In genomic region chr12:56766535-56766934, GRCh38 we compare ENCODE assay signal across 12 cellular contexts. TPM values are rescaled to one million over a fixed set of nuclear protein-coding genes. Genes with fewer than 3 reads are reported as not detected.
A peak's percentile ranks its signal among the peaks of the same experiment; 100 is the strongest.
DNase-seq lines count a peak whose midpoint lies in the region; ATAC-seq and TF ChIP-seq lines count a peak whose summit lies in the region.
"Had no signal": no experiment of that assay in that cellular context is flagged by ENCODE, and none has a peak within 500 bp of the region (broad histone marks: within the 10 kb centered on the region; RNA-seq: fewer than 3 reads in every experiment).

No MANE protein-coding gene starts in this region.

- CTCF ChIA-PET in A673 (lab: Charles Lee), result interaction anchor here (0.6 kb wide), 1 partner anchor 9 kb away, joined by 14 read pairs; no protein-coding TSS in a partner anchor
- CTCF ChIA-PET in activated CD8-positive, alpha-beta T cell treated with anti-CD3 and anti-CD28 coated beads, Interleukin-2, amount 10 ng/mL, durations not matched to agents 7 days and 5 days (lab: Charles Lee), result interaction anchor here (1.3 kb wide), 1 partner anchor 8 kb away, joined by 5 read pairs; no protein-coding TSS in a partner anchor

- H3K4me3 Mint-ChIP-seq in CD14-positive monocyte (peak overlapping the region in 1 of 2 donors; percentile 62), natural killer cell (no peak overlapping the region)
- H3K4me3 Mint-ChIP-seq in activated CD8-positive, alpha-beta T cell treated with anti-CD3 and anti-CD28 coated beads, Interleukin-2, amount 10 ng/mL, durations not matched to agents 7 days and 5 days, result no peak overlapping the region

- H3K27me3 ChIP-seq in MM.1S (replicated peaks; ENCODE audit: insufficient read depth, low read length) (no peaks in the 10 kb centered on the region), A673 (replicated peaks; ENCODE audit: insufficient read depth, low read depth, low read length, poor library complexity) (no peaks in the 10 kb centered on the region)
- H3K27me3 ChIP-seq: gastroesophageal sphincter, pancreas, stomach had no signal

- H3K9me2 ChIP-seq in MM.1S (replicated peaks; ENCODE audit: insufficient read depth, low read length), result no peaks in the 10 kb centered on the region

- no peak overlapping the region for H3K27ac ChIP-seq in MM.1S (ENCODE audit: low read length)
- no peak overlapping the region for H3K27ac ChIP-seq in A673 (ENCODE audit: low read depth, low read length, poor library complexity, severe bottlenecking)
- H3K27ac ChIP-seq: gastroesophageal sphincter, pancreas, stomach had no signal

- H3K79me2 ChIP-seq in MM.1S (ENCODE audit: low read length), result no peaks in the 10 kb centered on the region

- intact Hi-C loops in CD14-positive monocyte (cut with micrococcal nuclease), result no loop called here
- intact Hi-C loops in A673 (cut with micrococcal nuclease; ENCODE audit: unreplicated experiment), result no loop called here
- intact Hi-C loops in natural killer cell (cut with micrococcal nuclease), result no loop called here

- H3K27ac Mint-ChIP-seq in CD14-positive monocyte, result peak overlapping the region; percentile 25 to 83 (median 73)
- H3K27ac Mint-ChIP-seq in activated CD8-positive, alpha-beta T cell treated with anti-CD3 and anti-CD28 coated beads, Interleukin-2, amount 10 ng/mL, durations not matched to agents 7 days and 5 days, result no peak overlapping the region
- H3K27ac Mint-ChIP-seq in natural killer cell, result no peak overlapping the region

- H3K4me1 Mint-ChIP-seq in CD14-positive monocyte, result peaks cover 18% of the 10 kb centered on the region
- H3K4me1 Mint-ChIP-seq in activated CD8-positive, alpha-beta T cell treated with anti-CD3 and anti-CD28 coated beads, Interleukin-2, amount 10 ng/mL, durations not matched to agents 7 days and 5 days (ENCODE audit: low read depth), result no peaks in the 10 kb centered on the region
- H3K4me1 Mint-ChIP-seq in natural killer cell, result no peaks in the 10 kb centered on the region

- H3K4me2 ChIP-seq in MM.1S (ENCODE audit: low read depth, low read length), result no peak overlapping the region

- H3K36me3 Mint-ChIP-seq in CD14-positive monocyte (no peaks in the 10 kb centered on the region), natural killer cell (no peaks in the 10 kb centered on the region)
- no peaks in the 10 kb centered on the region for H3K36me3 Mint-ChIP-seq in activated CD8-positive, alpha-beta T cell treated with anti-CD3 and anti-CD28 coated beads, Interleukin-2, amount 10 ng/mL, durations not matched to agents 7 days and 5 days (ENCODE audit: low read depth)

- no peaks in the 10 kb centered on the region for H3K9me3 ChIP-seq in MM.1S (replicated peaks; ENCODE audit: insufficient read depth, low read length)
- H3K9me3 ChIP-seq in A673 (ENCODE audit: low read depth, low read length, poor library complexity, severe bottlenecking), result no peaks in the 10 kb centered on the region
- H3K9me3 ChIP-seq: gastroesophageal sphincter, pancreas, stomach had no signal

- H3K9me3 Mint-ChIP-seq in CD14-positive monocyte, result peaks cover 0 to 2% (median 0%) of the 10 kb centered on the region in 7 donors
- H3K9me3 Mint-ChIP-seq in activated CD8-positive, alpha-beta T cell treated with anti-CD3 and anti-CD28 coated beads, Interleukin-2, amount 10 ng/mL, durations not matched to agents 7 days and 5 days (ENCODE audit: insufficient read depth), result no peaks in the 10 kb centered on the region
- no peaks in the 10 kb centered on the region for H3K9me3 Mint-ChIP-seq in natural killer cell

- DNase-seq in CD14-positive monocyte (ENCODE audit: low spot score) (peak; percentile 62), SIG-M5 (lab: John Stamatoyannopoulos, UW) (peak; percentile 61), MM.1S (no peak), A673 (ENCODE audit: low spot score) (no peak), natural killer cell (no peak)
- DNase-seq in activated CD8-positive, alpha-beta T cell treated with anti-CD3 and anti-CD28 coated beads, Interleukin-2, amount 10 ng/mL, durations not matched to agents 7 days and 5 days, result no peak
- DNase-seq: IMR-90, pancreas, stomach had no signal

- no peak overlapping the region for H3K4me3 ChIP-seq in MM.1S (ENCODE audit: low read length)
- H3K4me3 ChIP-seq in A673 (ENCODE audit: low read depth, low read length, poor library complexity, severe bottlenecking), result no peak overlapping the region
- H3K4me3 ChIP-seq: gastroesophageal sphincter, pancreas, stomach had no signal

- no TSS peak for BruUV-seq in A673 (replicated peaks; lab: Mats Ljungman, UMichigan)

- H3K27me3 Mint-ChIP-seq in CD14-positive monocyte (ENCODE audit: low read depth in 3 of 3) (peaks cover 2 to 10% (median 5%) of the 10 kb centered on the region in 3 donors), natural killer cell (ENCODE audit: low read depth in 2 of 2) (peaks cover 0 to 7% of the 10 kb centered on the region in 2 donors)
- H3K27me3 Mint-ChIP-seq in activated CD8-positive, alpha-beta T cell treated with anti-CD3 and anti-CD28 coated beads, Interleukin-2, amount 10 ng/mL, durations not matched to agents 7 days and 5 days (ENCODE audit: low read depth), result peaks cover 3% of the 10 kb centered on the region

- ATAC-seq in GM19395 (IDR thresholded peaks at IDR 0.05; ENCODE audit: unreplicated experiment) (peak; percentile 99), HG03045 (IDR thresholded peaks at IDR 0.05; ENCODE audit: unreplicated experiment) (peak; percentile 94), natural killer cell (no peak)
- ATAC-seq in activated CD8-positive, alpha-beta T cell treated with anti-CD3 and anti-CD28 coated beads, Interleukin-2, amount 10 ng/mL, durations not matched to agents 7 days and 5 days, result no peak
- ATAC-seq: gastroesophageal sphincter had no signal

- H3K4me1 ChIP-seq in MM.1S (ENCODE audit: low read length) (no peaks in the 10 kb centered on the region), A673 (ENCODE audit: insufficient read depth, low read length, poor library complexity, severe bottlenecking) (no peaks in the 10 kb centered on the region)
- H3K4me1 ChIP-seq: gastroesophageal sphincter had no signal

- H3K9ac ChIP-seq in MM.1S (ENCODE audit: low read length), result no peak overlapping the region

- H2AFZ ChIP-seq in MM.1S (ENCODE audit: low read length), result no peak overlapping the region

- H3K36me3 ChIP-seq in MM.1S (replicated peaks; ENCODE audit: insufficient read depth, low read length), result no peaks in the 10 kb centered on the region
- H3K36me3 ChIP-seq in A673 (ENCODE audit: insufficient read depth, low read length, poor library complexity, severe bottlenecking), result no peaks in the 10 kb centered on the region
- H3K36me3 ChIP-seq: gastroesophageal sphincter, pancreas, stomach had no signal

- no peaks in the 10 kb centered on the region for H3F3A ChIP-seq in MM.1S (ENCODE audit: insufficient read depth, low read length)

- POLR2A ChIA-PET in A673 (lab: Charles Lee; ENCODE audit: low non-redundant PET), result no interaction called here
- POLR2A ChIA-PET in activated CD8-positive, alpha-beta T cell treated with anti-CD3 and anti-CD28 coated beads, Interleukin-2, amount 10 ng/mL, durations not matched to agents 7 days and 5 days (lab: Charles Lee), result no interaction called here

- TF ChIP-seq CTCF in CD14-positive monocyte (IDR thresholded peaks at IDR 0.05) (no peak), MM.1S (IDR thresholded peaks at IDR 0.05; ENCODE audit: low read length) (no peak), A673 (conservative IDR thresholded peaks at IDR 0.05; ENCODE audit: low read depth, low read length) (no peak), natural killer cell (IDR thresholded peaks at IDR 0.05) (no peak)

- H4K20me1 ChIP-seq in MM.1S (ENCODE audit: insufficient read depth, low read length), result no peaks in the 10 kb centered on the region

RNA-seq across cellular contexts. Expression of gene HSD17B6, which starts 3.4 kb away (rescaled TPM):
- polyA plus RNA-seq in CD14-positive monocyte, result under 1 TPM in 1 of 2 donors, not detected in 1; 0.12 TPM
- total RNA-seq in A673 (2021), result 0.39 and 1.2 TPM in 2 replicates
- total RNA-seq in activated CD8-positive, alpha-beta T cell treated with anti-CD3 and anti-CD28 coated beads, Interleukin-2, amount 10 ng/mL, durations not matched to agents 7 days and 5 days, result 1 to 10 TPM; 2.1 to 4.0 TPM
- total RNA-seq in natural killer cell, result 1 to 10 TPM in 1 of 3 donors, under 1 TPM in 1, not detected in 1; 0.16 to 1.4 TPM

RNA-seq across cellular contexts. Expression of gene PRIM1, which starts 14.4 kb away (rescaled TPM):
- 1 to 10 TPM; 5.6 to 6.3 TPM for polyA plus RNA-seq in CD14-positive monocyte
- total RNA-seq in A673 (2021) (51.9 and 66.2 TPM in 2 replicates), natural killer cell (10 to 100 TPM; 10.1 to 11.9 (median 10.4) TPM)
- total RNA-seq in activated CD8-positive, alpha-beta T cell treated with anti-CD3 and anti-CD28 coated beads, Interleukin-2, amount 10 ng/mL, durations not matched to agents 7 days and 5 days, result 10 to 100 TPM; 56.8 to 60.4 TPM

RNA-seq across cellular contexts. Expression of gene NACA, which starts 41.4 kb away (rescaled TPM):
- polyA plus RNA-seq in CD14-positive monocyte, result 100 to 1,000 TPM; 797 to 937 TPM
- 906 and 908 TPM in 2 replicates for total RNA-seq in A673 (2021)
- 100 to 1,000 TPM; 793 to 820 TPM for total RNA-seq in activated CD8-positive, alpha-beta T cell treated with anti-CD3 and anti-CD28 coated beads, Interleukin-2, amount 10 ng/mL, durations not matched to agents 7 days and 5 days
- 100 to 1,000 TPM; 644 to 785 (median 695) TPM for total RNA-seq in natural killer cell

Comparison
In these comparisons a context has a peak if more than half of its experiments do, and no peak if none do; other contexts are left out.
1. DNase-seq: peak in CD14-positive monocyte (single experiment) and SIG-M5 (single experiment); none in MM.1S (single experiment), A673 (single experiment), activated CD8-positive, alpha-beta T cell treated with anti-CD3 and anti-CD28 coated beads, Interleukin-2, amount 10 ng/mL, durations not matched to agents 7 days and 5 days (single experiment) and natural killer cell (single experiment).
2. H3K27ac Mint-ChIP-seq: peak in CD14-positive monocyte (7 of 7); none in activated CD8-positive, alpha-beta T cell treated with anti-CD3 and anti-CD28 coated beads, Interleukin-2, amount 10 ng/mL, durations not matched to agents 7 days and 5 days (single experiment) and natural killer cell (0 of 2).
3. ATAC-seq: peak in GM19395 (single experiment) and HG03045 (single experiment); none in activated CD8-positive, alpha-beta T cell treated with anti-CD3 and anti-CD28 coated beads, Interleukin-2, amount 10 ng/mL, durations not matched to agents 7 days and 5 days (single experiment) and natural killer cell (0 of 3).